In the genomic region with DNA sequence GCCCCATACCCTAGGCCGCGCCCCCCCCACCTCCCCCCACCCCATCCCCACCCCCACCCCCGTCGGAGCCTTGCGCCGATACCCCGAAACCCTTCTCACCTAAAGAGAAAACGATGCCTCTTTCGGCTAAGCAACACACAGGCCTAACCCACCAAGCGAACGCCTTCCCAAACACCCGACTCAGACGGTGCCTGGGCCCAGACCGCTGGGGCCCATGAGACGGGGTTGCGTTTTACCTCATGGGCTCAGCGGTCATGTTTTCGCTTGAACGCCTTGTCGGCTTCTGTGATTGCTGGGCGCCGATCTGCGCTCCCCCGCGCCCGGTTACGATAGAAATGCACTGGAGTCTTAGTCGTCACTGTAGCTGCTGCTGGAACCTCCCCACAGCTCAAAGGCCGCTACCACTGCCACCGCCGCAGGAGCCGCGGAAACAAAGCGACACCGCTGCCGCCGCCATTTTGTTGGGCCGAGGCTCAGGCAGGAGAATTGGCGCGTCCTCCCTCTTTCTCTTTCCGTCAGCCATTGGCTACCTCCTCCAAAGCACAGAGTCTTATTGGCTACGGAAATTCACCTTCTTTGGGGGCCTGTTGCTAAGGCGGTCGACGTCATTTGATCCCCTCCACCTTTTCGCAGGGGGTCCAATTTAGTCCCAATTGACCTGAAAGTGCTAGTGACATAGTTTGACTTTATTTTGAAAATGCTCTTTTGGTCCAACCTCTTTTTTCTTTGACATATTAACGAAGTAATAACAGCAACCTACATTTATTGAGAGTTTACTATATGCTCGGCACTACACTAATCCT, we compare ENCODE assay signal across 1 cellular context.
TF ChIP-seq lines count a peak whose summit lies in the region.

A gene with protein sequence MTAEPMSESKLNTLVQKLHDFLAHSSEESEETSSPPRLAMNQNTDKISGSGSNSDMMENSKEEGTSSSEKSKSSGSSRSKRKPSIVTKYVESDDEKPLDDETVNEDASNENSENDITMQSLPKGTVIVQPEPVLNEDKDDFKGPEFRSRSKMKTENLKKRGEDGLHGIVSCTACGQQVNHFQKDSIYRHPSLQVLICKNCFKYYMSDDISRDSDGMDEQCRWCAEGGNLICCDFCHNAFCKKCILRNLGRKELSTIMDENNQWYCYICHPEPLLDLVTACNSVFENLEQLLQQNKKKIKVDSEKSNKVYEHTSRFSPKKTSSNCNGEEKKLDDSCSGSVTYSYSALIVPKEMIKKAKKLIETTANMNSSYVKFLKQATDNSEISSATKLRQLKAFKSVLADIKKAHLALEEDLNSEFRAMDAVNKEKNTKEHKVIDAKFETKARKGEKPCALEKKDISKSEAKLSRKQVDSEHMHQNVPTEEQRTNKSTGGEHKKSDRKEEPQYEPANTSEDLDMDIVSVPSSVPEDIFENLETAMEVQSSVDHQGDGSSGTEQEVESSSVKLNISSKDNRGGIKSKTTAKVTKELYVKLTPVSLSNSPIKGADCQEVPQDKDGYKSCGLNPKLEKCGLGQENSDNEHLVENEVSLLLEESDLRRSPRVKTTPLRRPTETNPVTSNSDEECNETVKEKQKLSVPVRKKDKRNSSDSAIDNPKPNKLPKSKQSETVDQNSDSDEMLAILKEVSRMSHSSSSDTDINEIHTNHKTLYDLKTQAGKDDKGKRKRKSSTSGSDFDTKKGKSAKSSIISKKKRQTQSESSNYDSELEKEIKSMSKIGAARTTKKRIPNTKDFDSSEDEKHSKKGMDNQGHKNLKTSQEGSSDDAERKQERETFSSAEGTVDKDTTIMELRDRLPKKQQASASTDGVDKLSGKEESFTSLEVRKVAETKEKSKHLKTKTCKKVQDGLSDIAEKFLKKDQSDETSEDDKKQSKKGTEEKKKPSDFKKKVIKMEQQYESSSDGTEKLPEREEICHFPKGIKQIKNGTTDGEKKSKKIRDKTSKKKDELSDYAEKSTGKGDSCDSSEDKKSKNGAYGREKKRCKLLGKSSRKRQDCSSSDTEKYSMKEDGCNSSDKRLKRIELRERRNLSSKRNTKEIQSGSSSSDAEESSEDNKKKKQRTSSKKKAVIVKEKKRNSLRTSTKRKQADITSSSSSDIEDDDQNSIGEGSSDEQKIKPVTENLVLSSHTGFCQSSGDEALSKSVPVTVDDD (N-terminal part only) (minus strand): TSS at position 471 of the 803 bp plus-strand sequence. CDS start 215 bp downstream, at position 256.

TF ChIP-seq in HEK293, 187 proteins besides CTCF, POLR2A, EP300 and RAD21 (continued from another document and continues in another):
- TF ChIP-seq ZNF843 (tag by site-specific recombination; IDR thresholded peaks at IDR 0.05) (0 out of 2 replicates have a peak, but pooled peaks have one; percentile 15), ZNF571 (tag by site-specific recombination; IDR thresholded peaks at IDR 0.05) (no peak), ZNF2 (tag by site-specific recombination; IDR thresholded peaks at IDR 0.05) (peak; percentile 74; the same call in 1 of the 2 replicates), ZNF76 (tag by site-specific recombination; IDR thresholded peaks at IDR 0.05; ENCODE audit: borderline replicate concordance, low read depth) (peak; percentile 44; the same call in 1 of the 2 replicates), YY1 (tag by site-specific recombination; IDR thresholded peaks at IDR 0.05) (peak; percentile 93), TRIM28 (IDR thresholded peaks at IDR 0.05; ENCODE audit: borderline replicate concordance, low read length) (no peak), ZNF501 (tag by site-specific recombination; IDR thresholded peaks at IDR 0.05) (peak; percentile 59; the same call in 1 of the 2 replicates), ZNF311 (tag by site-specific recombination; IDR thresholded peaks at IDR 0.05; ENCODE audit: borderline replicate concordance) (no peak), BCL11A (tag by site-specific recombination; IDR thresholded peaks at IDR 0.05; ENCODE audit: low read depth) (no peak), HOXA7 (CRISPR knock-in tag; IDR thresholded peaks at IDR 0.05; ENCODE audit: borderline replicate concordance) (no peak), ZFP41 (tag by site-specific recombination; IDR thresholded peaks at IDR 0.05; ENCODE audit: borderline replicate concordance) (no peak), ZNF660 (tag by site-specific recombination; IDR thresholded peaks at IDR 0.05) (no peak), MYNN (tag by site-specific recombination; IDR thresholded peaks at IDR 0.05; ENCODE audit: borderline replicate concordance) (no peak), ZNF184 (tag by site-specific recombination; IDR thresholded peaks at IDR 0.05) (no peak), ZBTB20 (tag by site-specific recombination; IDR thresholded peaks at IDR 0.05) (no peak), EGR2 (tag by site-specific recombination; IDR thresholded peaks at IDR 0.05; ENCODE audit: low read depth) (no peak), ZNF211 (tag by site-specific recombination; IDR thresholded peaks at IDR 0.05; ENCODE audit: low read depth) (no peak), SCRT2 (tag by site-specific recombination; IDR thresholded peaks at IDR 0.05) (peak; percentile 88), SETDB1 (IDR thresholded peaks at IDR 0.05; ENCODE audit: insufficient read length, low read length) (no peak), ZBTB17 (tag by site-specific recombination; IDR thresholded peaks at IDR 0.05) (no peak; the same call in 1 of the 2 replicates), ZNF324 (tag by site-specific recombination; IDR thresholded peaks at IDR 0.05) (no peak), ZNF112 (tag by site-specific recombination; IDR thresholded peaks at IDR 0.05) (no peak), OSR2 (tag by site-specific recombination; IDR thresholded peaks at IDR 0.05) (peak; percentile 25; the same call in 1 of the 2 replicates), ZNF777 (tag by site-specific recombination; IDR thresholded peaks at IDR 0.05; ENCODE audit: borderline replicate concordance) (no peak; the same call in 1 of the 2 replicates), KLF10 (tag by site-specific recombination; IDR thresholded peaks at IDR 0.05) (no peak), ZNF155 (tag by site-specific recombination; IDR thresholded peaks at IDR 0.05) (no peak), ZNF335 (tag by site-specific recombination; conservative IDR thresholded peaks at IDR 0.05) (peak; percentile 76), ZNF239 (tag by site-specific recombination; IDR thresholded peaks at IDR 0.05) (no peak), ZFP37 (tag by site-specific recombination; IDR thresholded peaks at IDR 0.05) (no peak), ZNF10 (tag by site-specific recombination; IDR thresholded peaks at IDR 0.05) (no peak), ZNF768 (tag by site-specific recombination; IDR thresholded peaks at IDR 0.05) (no peak)
- TF ChIP-seq, protein P1, sequence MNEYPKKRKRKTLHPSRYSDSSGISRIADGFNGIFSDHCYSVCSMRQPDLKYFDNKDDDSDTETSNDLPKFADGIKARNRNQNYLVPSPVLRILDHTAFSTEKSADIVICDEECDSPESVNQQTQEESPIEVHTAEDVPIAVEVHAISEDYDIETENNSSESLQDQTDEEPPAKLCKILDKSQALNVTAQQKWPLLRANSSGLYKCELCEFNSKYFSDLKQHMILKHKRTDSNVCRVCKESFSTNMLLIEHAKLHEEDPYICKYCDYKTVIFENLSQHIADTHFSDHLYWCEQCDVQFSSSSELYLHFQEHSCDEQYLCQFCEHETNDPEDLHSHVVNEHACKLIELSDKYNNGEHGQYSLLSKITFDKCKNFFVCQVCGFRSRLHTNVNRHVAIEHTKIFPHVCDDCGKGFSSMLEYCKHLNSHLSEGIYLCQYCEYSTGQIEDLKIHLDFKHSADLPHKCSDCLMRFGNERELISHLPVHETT (tag by site-specific recombination; IDR thresholded peaks at IDR 0.05) = no peak
- TF ChIP-seq, protein P2, sequence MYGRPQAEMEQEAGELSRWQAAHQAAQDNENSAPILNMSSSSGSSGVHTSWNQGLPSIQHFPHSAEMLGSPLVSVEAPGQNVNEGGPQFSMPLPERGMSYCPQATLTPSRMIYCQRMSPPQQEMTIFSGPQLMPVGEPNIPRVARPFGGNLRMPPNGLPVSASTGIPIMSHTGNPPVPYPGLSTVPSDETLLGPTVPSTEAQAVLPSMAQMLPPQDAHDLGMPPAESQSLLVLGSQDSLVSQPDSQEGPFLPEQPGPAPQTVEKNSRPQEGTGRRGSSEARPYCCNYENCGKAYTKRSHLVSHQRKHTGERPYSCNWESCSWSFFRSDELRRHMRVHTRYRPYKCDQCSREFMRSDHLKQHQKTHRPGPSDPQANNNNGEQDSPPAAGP (tag by site-specific recombination; IDR thresholded peaks at IDR 0.05) = 0 out of 2 replicates have a peak, but pooled peaks have one; percentile 30
- TF ChIP-seq, protein P3, sequence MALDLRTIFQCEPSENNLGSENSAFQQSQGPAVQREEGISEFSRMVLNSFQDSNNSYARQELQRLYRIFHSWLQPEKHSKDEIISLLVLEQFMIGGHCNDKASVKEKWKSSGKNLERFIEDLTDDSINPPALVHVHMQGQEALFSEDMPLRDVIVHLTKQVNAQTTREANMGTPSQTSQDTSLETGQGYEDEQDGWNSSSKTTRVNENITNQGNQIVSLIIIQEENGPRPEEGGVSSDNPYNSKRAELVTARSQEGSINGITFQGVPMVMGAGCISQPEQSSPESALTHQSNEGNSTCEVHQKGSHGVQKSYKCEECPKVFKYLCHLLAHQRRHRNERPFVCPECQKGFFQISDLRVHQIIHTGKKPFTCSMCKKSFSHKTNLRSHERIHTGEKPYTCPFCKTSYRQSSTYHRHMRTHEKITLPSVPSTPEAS (tag by site-specific recombination; IDR thresholded peaks at IDR 0.05) = no peak
- TF ChIP-seq, protein P4, sequence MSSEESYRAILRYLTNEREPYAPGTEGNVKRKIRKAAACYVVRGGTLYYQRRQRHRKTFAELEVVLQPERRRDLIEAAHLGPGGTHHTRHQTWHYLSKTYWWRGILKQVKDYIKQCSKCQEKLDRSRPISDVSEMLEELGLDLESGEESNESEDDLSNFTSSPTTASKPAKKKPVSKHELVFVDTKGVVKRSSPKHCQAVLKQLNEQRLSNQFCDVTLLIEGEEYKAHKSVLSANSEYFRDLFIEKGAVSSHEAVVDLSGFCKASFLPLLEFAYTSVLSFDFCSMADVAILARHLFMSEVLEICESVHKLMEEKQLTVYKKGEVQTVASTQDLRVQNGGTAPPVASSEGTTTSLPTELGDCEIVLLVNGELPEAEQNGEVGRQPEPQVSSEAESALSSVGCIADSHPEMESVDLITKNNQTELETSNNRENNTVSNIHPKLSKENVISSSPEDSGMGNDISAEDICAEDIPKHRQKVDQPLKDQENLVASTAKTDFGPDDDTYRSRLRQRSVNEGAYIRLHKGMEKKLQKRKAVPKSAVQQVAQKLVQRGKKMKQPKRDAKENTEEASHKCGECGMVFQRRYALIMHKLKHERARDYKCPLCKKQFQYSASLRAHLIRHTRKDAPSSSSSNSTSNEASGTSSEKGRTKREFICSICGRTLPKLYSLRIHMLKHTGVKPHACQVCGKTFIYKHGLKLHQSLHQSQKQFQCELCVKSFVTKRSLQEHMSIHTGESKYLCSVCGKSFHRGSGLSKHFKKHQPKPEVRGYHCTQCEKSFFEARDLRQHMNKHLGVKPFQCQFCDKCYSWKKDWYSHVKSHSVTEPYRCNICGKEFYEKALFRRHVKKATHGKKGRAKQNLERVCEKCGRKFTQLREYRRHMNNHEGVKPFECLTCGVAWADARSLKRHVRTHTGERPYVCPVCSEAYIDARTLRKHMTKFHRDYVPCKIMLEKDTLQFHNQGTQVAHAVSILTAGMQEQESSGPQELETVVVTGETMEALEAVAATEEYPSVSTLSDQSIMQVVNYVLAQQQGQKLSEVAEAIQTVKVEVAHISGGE (tag by site-specific recombination; conservative IDR thresholded peaks at IDR 0.05; ENCODE audit: low read depth) = no peak
- TF ChIP-seq, protein P5, sequence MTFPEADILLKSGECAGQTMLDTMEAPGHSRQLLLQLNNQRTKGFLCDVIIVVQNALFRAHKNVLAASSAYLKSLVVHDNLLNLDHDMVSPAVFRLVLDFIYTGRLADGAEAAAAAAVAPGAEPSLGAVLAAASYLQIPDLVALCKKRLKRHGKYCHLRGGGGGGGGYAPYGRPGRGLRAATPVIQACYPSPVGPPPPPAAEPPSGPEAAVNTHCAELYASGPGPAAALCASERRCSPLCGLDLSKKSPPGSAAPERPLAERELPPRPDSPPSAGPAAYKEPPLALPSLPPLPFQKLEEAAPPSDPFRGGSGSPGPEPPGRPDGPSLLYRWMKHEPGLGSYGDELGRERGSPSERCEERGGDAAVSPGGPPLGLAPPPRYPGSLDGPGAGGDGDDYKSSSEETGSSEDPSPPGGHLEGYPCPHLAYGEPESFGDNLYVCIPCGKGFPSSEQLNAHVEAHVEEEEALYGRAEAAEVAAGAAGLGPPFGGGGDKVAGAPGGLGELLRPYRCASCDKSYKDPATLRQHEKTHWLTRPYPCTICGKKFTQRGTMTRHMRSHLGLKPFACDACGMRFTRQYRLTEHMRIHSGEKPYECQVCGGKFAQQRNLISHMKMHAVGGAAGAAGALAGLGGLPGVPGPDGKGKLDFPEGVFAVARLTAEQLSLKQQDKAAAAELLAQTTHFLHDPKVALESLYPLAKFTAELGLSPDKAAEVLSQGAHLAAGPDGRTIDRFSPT (tag by site-specific recombination; IDR thresholded peaks at IDR 0.05) = no peak
- TF ChIP-seq, protein P6, sequence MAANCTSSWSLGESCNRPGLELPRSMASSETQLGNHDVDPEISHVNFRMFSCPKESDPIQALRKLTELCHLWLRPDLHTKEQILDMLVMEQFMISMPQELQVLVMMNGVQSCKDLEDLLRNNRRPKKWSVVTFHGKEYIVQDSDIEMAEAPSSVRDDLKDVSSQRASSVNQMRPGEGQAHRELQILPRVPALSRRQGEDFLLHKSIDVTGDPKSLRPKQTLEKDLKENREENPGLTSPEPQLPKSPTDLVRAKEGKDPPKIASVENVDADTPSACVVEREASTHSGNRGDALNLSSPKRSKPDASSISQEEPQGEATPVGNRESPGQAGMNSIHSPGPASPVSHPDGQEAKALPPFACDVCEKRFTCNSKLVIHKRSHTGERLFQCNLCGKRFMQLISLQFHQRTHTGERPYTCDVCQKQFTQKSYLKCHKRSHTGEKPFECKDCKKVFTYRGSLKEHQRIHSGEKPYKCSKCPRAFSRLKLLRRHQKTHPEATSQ (tag by site-specific recombination; IDR thresholded peaks at IDR 0.05) = no peak
- TF ChIP-seq, protein P7, sequence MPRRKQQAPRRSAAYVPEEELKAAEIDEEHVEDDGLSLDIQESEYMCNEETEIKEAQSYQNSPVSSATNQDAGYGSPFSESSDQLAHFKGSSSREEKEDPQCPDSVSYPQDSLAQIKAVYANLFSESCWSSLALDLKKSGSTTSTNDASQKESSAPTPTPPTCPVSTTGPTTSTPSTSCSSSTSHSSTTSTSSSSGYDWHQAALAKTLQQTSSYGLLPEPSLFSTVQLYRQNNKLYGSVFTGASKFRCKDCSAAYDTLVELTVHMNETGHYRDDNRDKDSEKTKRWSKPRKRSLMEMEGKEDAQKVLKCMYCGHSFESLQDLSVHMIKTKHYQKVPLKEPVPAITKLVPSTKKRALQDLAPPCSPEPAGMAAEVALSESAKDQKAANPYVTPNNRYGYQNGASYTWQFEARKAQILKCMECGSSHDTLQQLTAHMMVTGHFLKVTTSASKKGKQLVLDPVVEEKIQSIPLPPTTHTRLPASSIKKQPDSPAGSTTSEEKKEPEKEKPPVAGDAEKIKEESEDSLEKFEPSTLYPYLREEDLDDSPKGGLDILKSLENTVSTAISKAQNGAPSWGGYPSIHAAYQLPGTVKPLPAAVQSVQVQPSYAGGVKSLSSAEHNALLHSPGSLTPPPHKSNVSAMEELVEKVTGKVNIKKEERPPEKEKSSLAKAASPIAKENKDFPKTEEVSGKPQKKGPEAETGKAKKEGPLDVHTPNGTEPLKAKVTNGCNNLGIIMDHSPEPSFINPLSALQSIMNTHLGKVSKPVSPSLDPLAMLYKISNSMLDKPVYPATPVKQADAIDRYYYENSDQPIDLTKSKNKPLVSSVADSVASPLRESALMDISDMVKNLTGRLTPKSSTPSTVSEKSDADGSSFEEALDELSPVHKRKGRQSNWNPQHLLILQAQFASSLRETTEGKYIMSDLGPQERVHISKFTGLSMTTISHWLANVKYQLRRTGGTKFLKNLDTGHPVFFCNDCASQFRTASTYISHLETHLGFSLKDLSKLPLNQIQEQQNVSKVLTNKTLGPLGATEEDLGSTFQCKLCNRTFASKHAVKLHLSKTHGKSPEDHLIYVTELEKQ (tag by site-specific recombination; IDR thresholded peaks at IDR 0.05; ENCODE audit: borderline replicate concordance) = no peak
